ENCODE assay signal across 9 cellular contexts in genomic region chr10:3484306-3485187, GRCh38.
A peak's percentile ranks its signal among the peaks of the same experiment; 100 is the strongest.
DNase-seq lines count a peak whose midpoint lies in the region; ATAC-seq and TF ChIP-seq lines count a peak whose summit lies in the region.
"Had no signal": no experiment of that assay in that cellular context is flagged by ENCODE, and none has a peak within 500 bp of the region (broad histone marks: within the 10 kb centered on the region; RNA-seq: fewer than 3 reads in every experiment).

No MANE protein-coding gene starts in this region.

- no TSS peak for BruUV-seq in MCF 10A (replicated peaks; lab: Mats Ljungman, UMichigan)

- H3K4me1 Mint-ChIP-seq in CD14-positive monocyte (peaks cover 38% of the 10 kb centered on the region), chondrocyte (ENCODE audit: low read depth) (peaks cover 31% of the 10 kb centered on the region), progenitor cell of endocrine pancreas (ENCODE audit: low read depth) (peaks cover 23% of the 10 kb centered on the region), MCF 10A (ENCODE audit: insufficient read depth, unreplicated experiment) (peaks cover 16% of the 10 kb centered on the region)

- H3K27ac Mint-ChIP-seq in CD14-positive monocyte = peak overlapping the region in 6 of 7 donors; percentile 64 to 88 (median 82)
- peak overlapping the region; percentile 25 for H3K27ac Mint-ChIP-seq in chondrocyte (ENCODE audit: unreplicated experiment)
- peak overlapping the region; percentile 63 for H3K27ac Mint-ChIP-seq in progenitor cell of endocrine pancreas
- H3K27ac Mint-ChIP-seq in activated naive CD4-positive, alpha-beta T cell treated with anti-CD3 and anti-CD28 coated beads, Interleukin-2, amount 50 U/mL, for 72 hours = peak overlapping the region in 1 of 2 donors; percentile 9
- no peak overlapping the region for H3K27ac Mint-ChIP-seq in MCF 10A (ENCODE audit: low read depth, unreplicated experiment)
- H3K27ac Mint-ChIP-seq: activated naive CD8-positive, alpha-beta T cell treated with anti-CD3 and anti-CD28 coated beads, Interleukin-2, amount 10 ng/mL, durations not matched to agents 7 days and 5 days had no signal

- CTCF ChIA-PET in MCF 10A (lab: Yijun Ruan, JAX) = interaction anchor here (0.6 kb wide), 1 partner anchor 252 kb away, joined by 3 read pairs; no protein-coding TSS in a partner anchor

- TF ChIP-seq CTCF in CD14-positive monocyte (IDR thresholded peaks at IDR 0.05) = no peak
- TF ChIP-seq CTCF in chondrocyte (IDR thresholded peaks at IDR 0.05) = no peak
- TF ChIP-seq CTCF in progenitor cell of endocrine pancreas (IDR thresholded peaks at IDR 0.05; ENCODE audit: unreplicated experiment) = no peak
- TF ChIP-seq CTCF in MCF 10A (IDR thresholded peaks at IDR 0.05; ENCODE audit: unreplicated experiment) = no peak

- H3K27me3 Mint-ChIP-seq in CD14-positive monocyte (ENCODE audit: low read depth in 3 of 3) = peaks cover 0 to 7% (median 3%) of the 10 kb centered on the region in 3 donors
- peaks cover 2% of the 10 kb centered on the region for H3K27me3 Mint-ChIP-seq in chondrocyte (ENCODE audit: low read depth)
- peaks cover 5% of the 10 kb centered on the region for H3K27me3 Mint-ChIP-seq in progenitor cell of endocrine pancreas
- no peaks in the 10 kb centered on the region for H3K27me3 Mint-ChIP-seq in MCF 10A (ENCODE audit: insufficient read depth, unreplicated experiment)

- H3K4me3 Mint-ChIP-seq in CD14-positive monocyte = peak overlapping the region; percentile 45 to 68
- H3K4me3 Mint-ChIP-seq in chondrocyte (ENCODE audit: unreplicated experiment) = no peak overlapping the region
- H3K4me3 Mint-ChIP-seq in progenitor cell of endocrine pancreas (ENCODE audit: low read depth) = no peak overlapping the region
- H3K4me3 Mint-ChIP-seq in MCF 10A (ENCODE audit: unreplicated experiment) = no peak overlapping the region
- H3K4me3 Mint-ChIP-seq: activated naive CD8-positive, alpha-beta T cell treated with anti-CD3 and anti-CD28 coated beads, Interleukin-2, amount 10 ng/mL, durations not matched to agents 7 days and 5 days had no signal

- DNase-seq in CD14-positive monocyte (ENCODE audit: low spot score) = no peak
- DNase-seq in GM19240 (ENCODE audit: insufficient read length, low spot score) = peak; percentile 37
- no peak for DNase-seq in chondrocyte (ENCODE audit: low spot score)
- DNase-seq in progenitor cell of endocrine pancreas (ENCODE audit: low spot score, unreplicated experiment) = no peak
- DNase-seq in activated naive CD4-positive, alpha-beta T cell treated with anti-CD3 and anti-CD28 coated beads, Interleukin-2, amount 50 U/mL, for 72 hours (ENCODE audit: low spot score in 2 of 2) = no peak
- no peak for DNase-seq in T-helper 1 cell
- no peak for DNase-seq in MCF 10A (ENCODE audit: unreplicated experiment)
- DNase-seq: activated naive CD8-positive, alpha-beta T cell treated with anti-CD3 and anti-CD28 coated beads, Interleukin-2, amount 10 ng/mL, durations not matched to agents 7 days and 5 days had no signal

- H3K9me3 Mint-ChIP-seq in CD14-positive monocyte (peaks cover 0 to 8% (median 3%) of the 10 kb centered on the region in 7 donors), chondrocyte (ENCODE audit: low read depth) (peaks cover 4% of the 10 kb centered on the region), progenitor cell of endocrine pancreas (ENCODE audit: low read depth) (peaks cover 5% of the 10 kb centered on the region), MCF 10A (ENCODE audit: unreplicated experiment) (no peaks in the 10 kb centered on the region)
- H3K9me3 Mint-ChIP-seq in activated naive CD4-positive, alpha-beta T cell treated with anti-CD3 and anti-CD28 coated beads, Interleukin-2, amount 50 U/mL, for 72 hours = peaks cover 4 to 17% of the 10 kb centered on the region in 2 donors

- POLR2A ChIA-PET in MCF 10A (lab: Yijun Ruan, JAX) = interaction anchor here (0.8 to 4.6 kb wide), 2 partner anchors 12 to 16 kb away, joined by 3 to 33 read pairs; no protein-coding TSS in a partner anchor

- H3K36me3 Mint-ChIP-seq in CD14-positive monocyte (peaks cover 3% of the 10 kb centered on the region in 2 donors), chondrocyte (ENCODE audit: low read depth) (peaks cover 2% of the 10 kb centered on the region), progenitor cell of endocrine pancreas (ENCODE audit: insufficient read depth) (no peaks in the 10 kb centered on the region), MCF 10A (ENCODE audit: insufficient read depth, unreplicated experiment) (peaks cover 6% of the 10 kb centered on the region)
- peaks cover 3 to 4% of the 10 kb centered on the region in 2 donors for H3K36me3 Mint-ChIP-seq in activated naive CD4-positive, alpha-beta T cell treated with anti-CD3 and anti-CD28 coated beads, Interleukin-2, amount 50 U/mL, for 72 hours
- H3K36me3 Mint-ChIP-seq: activated naive CD8-positive, alpha-beta T cell treated with anti-CD3 and anti-CD28 coated beads, Interleukin-2, amount 10 ng/mL, durations not matched to agents 7 days and 5 days had no signal

- peak; percentile 81 for ATAC-seq in HG03139 (IDR thresholded peaks at IDR 0.05; ENCODE audit: unreplicated experiment)
- no peak for ATAC-seq in activated naive CD4-positive, alpha-beta T cell treated with anti-CD3 and anti-CD28 coated beads, Interleukin-2, amount 50 U/mL, for 72 hours

- intact Hi-C loops in CD14-positive monocyte (cut with micrococcal nuclease) (loop anchor here in 1 of 2 donors (10.0 kb wide), 1 partner anchor 640 kb away; no protein-coding TSS in a partner anchor), MCF 10A (cut with micrococcal nuclease) (no loop called here)

Comparison
In these comparisons a context has a peak if more than half of its experiments do, and no peak if none do; other contexts are left out.
1. H3K4me3 Mint-ChIP-seq: peak in CD14-positive monocyte (2 of 2); none in chondrocyte (single experiment), progenitor cell of endocrine pancreas (single experiment) and MCF 10A (single experiment).